10 cellular contexts compared by ENCODE assay signal in the genomic region with DNA sequence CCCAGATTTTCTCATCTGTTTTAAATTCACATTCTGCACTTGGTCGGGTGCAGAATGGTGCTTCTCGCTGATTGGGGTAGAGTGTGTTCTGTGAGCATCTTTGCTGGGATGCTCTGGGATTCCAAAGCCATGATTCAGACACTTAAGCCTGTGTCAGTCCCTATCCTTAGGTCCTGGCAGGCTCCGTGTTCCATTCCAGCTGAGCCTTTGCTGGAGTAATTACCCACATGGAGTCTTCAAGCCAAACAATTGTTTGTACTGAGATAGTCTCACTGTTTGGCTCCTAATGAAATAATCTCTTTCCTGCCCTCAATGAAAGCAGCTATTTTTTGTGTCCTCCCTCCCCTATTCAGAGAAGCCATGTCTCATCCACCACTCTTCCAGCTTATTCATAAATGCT. TPM values are rescaled to one million over a fixed set of nuclear protein-coding genes. Genes with fewer than 3 reads are reported as not detected.
DNase-seq lines count a peak whose midpoint lies in the region; ATAC-seq lines count a peak whose summit lies in the region.
"Had no signal": no experiment of that assay in that cellular context is flagged by ENCODE, and none has a peak within 500 bp of the region (broad histone marks: within the 10 kb centered on the region; RNA-seq: fewer than 3 reads in every experiment).

No MANE protein-coding gene starts in this region.

- H3K27ac Mint-ChIP-seq in activated T-cell treated with anti-CD3 and anti-CD28 coated beads, Interleukin-2, amount 50 U/mL, for 24 hours: peak overlapping the region; percentile 96
- H3K27ac Mint-ChIP-seq in activated CD4-positive, alpha-beta memory T cell treated with anti-CD3 and anti-CD28 coated beads for 36 hours: peak overlapping the region; percentile 85

- no peak for DNase-seq in activated T-cell treated with anti-CD3 and anti-CD28 coated beads, Interleukin-2, amount 50 U/mL, for 24 hours
- no peak for DNase-seq in activated T-cell treated with anti-CD3 and anti-CD28 coated beads, Interleukin-2, amount 50 U/mL, for 48 hours
- no peak for DNase-seq in activated CD4-positive, alpha-beta memory T cell treated with anti-CD3 and anti-CD28 coated beads for 36 hours
- peak in 28 of 42 donors; percentile 33 to 79 (median 51) for DNase-seq in head of caudate nucleus
- DNase-seq in dermis blood vessel endothelial cell: no peak
- no peak for DNase-seq in NOMO-1 treated with dmso at 0.1 percent for 144 hours (lab: John Stamatoyannopoulos, UW; ENCODE audit: unreplicated experiment)
- DNase-seq: OCI-M1 had no signal

- no peaks in the 10 kb centered on the region for H3K27me3 Mint-ChIP-seq in activated T-cell treated with anti-CD3 and anti-CD28 coated beads, Interleukin-2, amount 50 U/mL, for 24 hours
- no peaks in the 10 kb centered on the region for H3K27me3 Mint-ChIP-seq in activated CD4-positive, alpha-beta memory T cell treated with anti-CD3 and anti-CD28 coated beads for 36 hours

- H3K4me1 Mint-ChIP-seq in activated T-cell treated with anti-CD3 and anti-CD28 coated beads, Interleukin-2, amount 50 U/mL, for 24 hours (ENCODE audit: low read depth): peaks cover 94% of the 10 kb centered on the region
- peaks cover 92% of the 10 kb centered on the region for H3K4me1 Mint-ChIP-seq in activated CD4-positive, alpha-beta memory T cell treated with anti-CD3 and anti-CD28 coated beads for 36 hours (ENCODE audit: low read depth)

- H3K36me3 Mint-ChIP-seq in activated T-cell treated with anti-CD3 and anti-CD28 coated beads, Interleukin-2, amount 50 U/mL, for 24 hours (ENCODE audit: low read depth): peaks cover 80% of the 10 kb centered on the region
- H3K36me3 Mint-ChIP-seq in activated CD4-positive, alpha-beta memory T cell treated with anti-CD3 and anti-CD28 coated beads for 36 hours: peaks cover 57% of the 10 kb centered on the region

- H3K4me3 Mint-ChIP-seq in activated T-cell treated with anti-CD3 and anti-CD28 coated beads, Interleukin-2, amount 50 U/mL, for 24 hours: no peak overlapping the region
- no peak overlapping the region for H3K4me3 Mint-ChIP-seq in activated CD4-positive, alpha-beta memory T cell treated with anti-CD3 and anti-CD28 coated beads for 36 hours

- no peak for ATAC-seq in GM19324 (IDR thresholded peaks at IDR 0.05; ENCODE audit: low FRiP score, unreplicated experiment)
- ATAC-seq: HCT116 had no signal

- H3K27ac ChIP-seq in temporal lobe (ENCODE audit: low read depth, low read length): peak overlapping the region; percentile 79

- no peaks in the 10 kb centered on the region for H3K9me3 Mint-ChIP-seq in activated T-cell treated with anti-CD3 and anti-CD28 coated beads, Interleukin-2, amount 50 U/mL, for 24 hours
- H3K9me3 Mint-ChIP-seq in activated CD4-positive, alpha-beta memory T cell treated with anti-CD3 and anti-CD28 coated beads for 36 hours: no peaks in the 10 kb centered on the region

- CTCF ChIA-PET in activated CD4-positive, alpha-beta memory T cell treated with anti-CD3 and anti-CD28 coated beads for 36 hours (lab: Charles Lee): interaction anchor here (1.2 to 5.9 kb wide), 2 partner anchors 12 to 18 kb away, joined by 3 to 32 read pairs; no protein-coding TSS in a partner anchor

- intact Hi-C loops in activated CD4-positive, alpha-beta memory T cell treated with anti-CD3 and anti-CD28 coated beads for 36 hours (cut with micrococcal nuclease): no loop called here
- intact Hi-C loops in head of caudate nucleus (cut with DNase I): loop anchor here (10.0 kb wide), 1 partner anchor 77 kb away; a partner anchor contains a TSS

- POLR2A ChIA-PET in activated CD4-positive, alpha-beta memory T cell treated with anti-CD3 and anti-CD28 coated beads for 36 hours (lab: Charles Lee): interaction anchor here (1.2 to 7.6 kb wide), 3 partner anchors 9 to 134 kb away, joined by 3 to 97 read pairs (median 36); a partner anchor contains a TSS

RNA-seq across cellular contexts. Expression of a gene that starts 18.7 kb away (rescaled TPM):
- total RNA-seq in activated CD4-positive, alpha-beta memory T cell treated with anti-CD3 and anti-CD28 coated beads for 36 hours: 100 to 1,000 TPM; 250 to 254 TPM
- 27.3 TPM for total RNA-seq in temporal lobe
- 3.7 and 6.7 TPM in 2 replicates for total RNA-seq in dermis blood vessel endothelial cell

RNA-seq across cellular contexts. Expression of a gene that starts 58.1 kb away (rescaled TPM):
- total RNA-seq in activated CD4-positive, alpha-beta memory T cell treated with anti-CD3 and anti-CD28 coated beads for 36 hours: 1 to 10 TPM; 4.8 to 5.7 TPM
- total RNA-seq in temporal lobe: 18.9 TPM
- 1.2 and 2.0 TPM in 2 replicates for total RNA-seq in dermis blood vessel endothelial cell

Comparison
In these comparisons a context has a peak if more than half of its experiments do, and no peak if none do; other contexts are left out.
1. DNase-seq: peak in head of caudate nucleus (28 of 42); none in activated T-cell treated with anti-CD3 and anti-CD28 coated beads, Interleukin-2, amount 50 U/mL, for 24 hours (single experiment), activated T-cell treated with anti-CD3 and anti-CD28 coated beads, Interleukin-2, amount 50 U/mL, for 48 hours (0 of 2), activated CD4-positive, alpha-beta memory T cell treated with anti-CD3 and anti-CD28 coated beads for 36 hours (single experiment), dermis blood vessel endothelial cell (single experiment) and NOMO-1 treated with dmso at 0.1 percent for 144 hours (single experiment).